In genomic region chr4:165137205-165137604, GRCh38 we compare ENCODE assay signal across 28 cellular contexts.
"Had no signal": no experiment of that assay in that cellular context is flagged by ENCODE, and none has a peak within 500 bp of the region (broad histone marks: within the 10 kb centered on the region; RNA-seq: fewer than 3 reads in every experiment).

No MANE protein-coding gene starts in this region.

- H3K9me3 ChIP-seq: ovary, psoas muscle, spleen, suprapubic skin, testis, tibial artery, transverse colon, upper lobe of right lung, uterus had no signal

- H3K27ac ChIP-seq: neural progenitor cell, ovary, parathyroid adenoma, psoas muscle, skin epidermis, spleen, suprapubic skin, testis, tibial artery, transverse colon, upper lobe of right lung, uterus had no signal

- H3K27me3 ChIP-seq: neural progenitor cell, ovary, spleen, suprapubic skin, testis, tibial artery, upper lobe of right lung, uterus had no signal

- DNase-seq: natural killer cell; occipital lobe; ovary; posterior cingulate gyrus; psoas muscle; right cardiac atrium; spleen; stimulated activated CD4-positive, alpha-beta T cell treated with anti-CD3 and anti-CD28 coated beads, Interleukin-12 subunit alpha, Interleukin-12 subunit beta, amount 100 ng/mL, for 4 hours; stimulated activated CD4-positive, alpha-beta T cell treated with anti-CD3 and anti-CD28 coated beads, Interleukin-1b, Interleukin-23, amount 100 ng/mL, for 48 hours; stimulated activated CD4-positive, alpha-beta T cell treated with anti-CD3 and anti-CD28 coated beads, Interleukin-4, amount 100 ng/mL, for 1 hour; stimulated activated CD4-positive, alpha-beta T cell treated with anti-CD3 and anti-CD28 coated beads, Interleukin-4, amount 100 ng/mL, for 4 hours; stimulated activated CD8-positive, alpha-beta memory T cell treated with anti-CD3 and anti-CD28 coated beads, Interleukin-4, amount 100 ng/mL, for 48 hours; stimulated activated naive CD4-positive, alpha-beta T cell; stimulated activated naive CD8-positive, alpha-beta T cell treated with anti-CD3 and anti-CD28 coated beads, Interleukin-15, amount 100 ng/mL, for 72 hours; stimulated activated naive CD8-positive, alpha-beta T cell treated with anti-CD3 and anti-CD28 coated beads, Interleukin-15, Interleukin-2, amounts not matched to agents 100 U/mL and 50 U/mL, for 24 hours; substantia nigra; testis; tibial artery; transverse colon; upper lobe of right lung; uterus had no signal

- H3K79me2 ChIP-seq: parathyroid adenoma had no signal

- ATAC-seq: natural killer cell; psoas muscle; right cardiac atrium; sciatic nerve; stimulated activated memory B cell treated with anti-CD40 and anti-IgM and Interleukin-4, amounts not matched to agents 10 μg/mL and 1 μg/mL and 100 μg/mL, for 72 hours; stimulated activated naive CD8-positive, alpha-beta T cell treated with anti-CD3 and anti-CD28 coated beads, Interleukin-15, amount 100 ng/mL, for 72 hours; stimulated activated naive CD8-positive, alpha-beta T cell treated with anti-CD3 and anti-CD28 coated beads, Interleukin-15, Interleukin-2, amounts not matched to agents 100 U/mL and 50 U/mL, for 24 hours; upper lobe of right lung had no signal

- H2AFZ ChIP-seq: neural progenitor cell, parathyroid adenoma had no signal

- H3K4me1 ChIP-seq: neural progenitor cell, parathyroid adenoma, psoas muscle, suprapubic skin, testis, tibial artery, transverse colon, upper lobe of right lung, uterus had no signal

- H3K4me3 ChIP-seq: neural progenitor cell, ovary, psoas muscle, skin epidermis, smooth muscle cell, spleen, suprapubic skin, testis, tibial artery, transverse colon, upper lobe of right lung, uterus had no signal

- H3K36me3 ChIP-seq: neural progenitor cell, ovary, spleen, suprapubic skin, tibial artery, transverse colon, upper lobe of right lung, uterus had no signal

- H3K9ac ChIP-seq: neural progenitor cell, parathyroid adenoma had no signal

- H3K4me2 ChIP-seq: neural progenitor cell, smooth muscle cell had no signal
